ENCODE assay signal across 26 cellular contexts in the genomic region with DNA sequence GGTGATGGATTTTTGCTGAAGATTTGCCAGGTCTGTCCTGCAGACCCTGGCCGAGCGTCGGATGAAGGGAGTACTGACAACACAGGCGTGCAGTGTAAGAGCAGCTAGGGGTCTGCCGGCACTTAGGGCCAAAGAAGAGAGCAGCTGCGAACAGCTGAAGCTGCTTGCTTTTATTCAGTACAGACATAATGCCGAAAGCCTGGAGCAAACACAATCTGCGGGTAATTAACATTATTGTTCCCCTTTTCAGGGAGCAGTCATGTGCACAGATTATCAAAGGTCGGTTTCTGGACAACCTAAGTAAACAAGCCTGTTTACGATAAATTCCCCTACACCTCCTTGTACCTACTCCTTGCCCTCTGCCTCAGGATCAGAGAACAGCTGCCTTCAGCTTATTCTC. TPM values are rescaled to one million over a fixed set of nuclear protein-coding genes. Genes with fewer than 3 reads are reported as not detected.
DNase-seq lines count a peak whose midpoint lies in the region; ATAC-seq, FAIRE-seq and TF ChIP-seq lines count a peak whose summit lies in the region.
"Had no signal": no experiment of that assay in that cellular context is flagged by ENCODE, and none has a peak within 500 bp of the region (broad histone marks: within the 10 kb centered on the region; RNA-seq: fewer than 3 reads in every experiment).

No MANE protein-coding gene starts in this region.

- peak; percentile 28 for FAIRE-seq in HTR-8/SVneo (lab: Jason Lieb, UNC)

- no peak overlapping the region for H3K4me3 Mint-ChIP-seq in nephron
- H3K4me3 Mint-ChIP-seq: activated CD4-positive, alpha-beta memory T cell treated with anti-CD3 and anti-CD28 coated beads for 36 hours; activated T-cell treated with anti-CD3 and anti-CD28 coated beads, Interleukin-2, amount 50 U/mL, for 24 hours; dendritic cell treated with granulocyte-macrophage colony-stimulating factor and Interleukin-4, amounts not matched to agents 40 ng/mL and 50 ng/mL, for 4 days; immature natural killer cell had no signal

- no peak for ATAC-seq in GM21381 (IDR thresholded peaks at IDR 0.05; ENCODE audit: unreplicated experiment)
- ATAC-seq in HG03025 (IDR thresholded peaks at IDR 0.05; ENCODE audit: low FRiP score, unreplicated experiment), result no peak
- ATAC-seq: activated naive CD4-positive, alpha-beta T cell treated with anti-CD3 and anti-CD28 coated beads, Interleukin-2, amount 50 U/mL, for 72 hours had no signal

- POLR2A ChIA-PET in A673 (lab: Charles Lee; ENCODE audit: low non-redundant PET), result no interaction called here

- H3K9me3 Mint-ChIP-seq in nephron, result peaks cover 2% of the 10 kb centered on the region
- H3K9me3 Mint-ChIP-seq: activated CD4-positive, alpha-beta memory T cell treated with anti-CD3 and anti-CD28 coated beads for 36 hours; activated naive CD4-positive, alpha-beta T cell treated with anti-CD3 and anti-CD28 coated beads, Interleukin-2, amount 50 U/mL, for 72 hours; activated T-cell treated with anti-CD3 and anti-CD28 coated beads, Interleukin-2, amount 50 U/mL, for 24 hours; dendritic cell treated with granulocyte-macrophage colony-stimulating factor and Interleukin-4, amounts not matched to agents 40 ng/mL and 50 ng/mL, for 4 days had no signal

- no TSS peak for BruUV-seq in A673 (replicated peaks; lab: Mats Ljungman, UMichigan)

- no peak for TF ChIP-seq CTCF in nephron (IDR thresholded peaks at IDR 0.05; ENCODE audit: unreplicated experiment in 3 of 3)
- TF ChIP-seq CTCF in A673 (conservative IDR thresholded peaks at IDR 0.05; ENCODE audit: low read depth, low read length), result no peak

- H3K27me3 Mint-ChIP-seq in nephron (ENCODE audit: low read depth), result peaks cover 10% of the 10 kb centered on the region

- CTCF ChIA-PET in A673 (lab: Charles Lee), result no interaction called here

- H3K27me3 ChIP-seq in SJCRH30, result peaks cover 3% of the 10 kb centered on the region; the same call in 1 of the 2 replicates
- H3K27me3 ChIP-seq in A673 (replicated peaks; ENCODE audit: insufficient read depth, low read depth, low read length, poor library complexity), result no peaks in the 10 kb centered on the region
- H3K27me3 ChIP-seq: brain microvascular endothelial cell, Peyer's patch had no signal

- H3K36me3 ChIP-seq in SJCRH30 (no peaks in the 10 kb centered on the region), A673 (ENCODE audit: insufficient read depth, low read length, poor library complexity, severe bottlenecking) (no peaks in the 10 kb centered on the region)
- H3K36me3 ChIP-seq: brain microvascular endothelial cell, neutrophil, Peyer's patch, sigmoid colon had no signal

- peaks cover 45% of the 10 kb centered on the region for H3K4me1 Mint-ChIP-seq in nephron
- H3K4me1 Mint-ChIP-seq: immature natural killer cell had no signal

- H3K36me3 Mint-ChIP-seq in nephron (ENCODE audit: low read depth), result no peaks in the 10 kb centered on the region
- H3K36me3 Mint-ChIP-seq: activated CD4-positive, alpha-beta memory T cell treated with anti-CD3 and anti-CD28 coated beads for 36 hours; activated naive CD4-positive, alpha-beta T cell treated with anti-CD3 and anti-CD28 coated beads, Interleukin-2, amount 50 U/mL, for 72 hours; immature natural killer cell had no signal

- H3K27ac Mint-ChIP-seq in nephron, result peak overlapping the region; percentile 4 to 53 (median 31)
- H3K27ac Mint-ChIP-seq: activated CD4-positive, alpha-beta memory T cell treated with anti-CD3 and anti-CD28 coated beads for 36 hours; activated naive CD4-positive, alpha-beta T cell treated with anti-CD3 and anti-CD28 coated beads, Interleukin-2, amount 50 U/mL, for 72 hours; activated T-cell treated with anti-CD3 and anti-CD28 coated beads, Interleukin-2, amount 50 U/mL, for 24 hours; dendritic cell treated with granulocyte-macrophage colony-stimulating factor and Interleukin-4, amounts not matched to agents 40 ng/mL and 50 ng/mL, for 4 days; immature natural killer cell had no signal

- H3K27ac ChIP-seq in SJCRH30 (peak overlapping the region; percentile 22; the same call in 1 of the 2 replicates), A673 (ENCODE audit: low read depth, low read length, poor library complexity, severe bottlenecking) (no peak overlapping the region)
- H3K27ac ChIP-seq: brain microvascular endothelial cell, neutrophil, Peyer's patch, sigmoid colon had no signal

- peak; percentile 40 for DNase-seq in COR-L47 (lab: John Stamatoyannopoulos, UW)
- DNase-seq in HTR-8/SVneo (ENCODE audit: insufficient read length, low spot score), result no peak
- peak; percentile 57 to 74 for DNase-seq in SJCRH30
- DNase-seq in A673 (ENCODE audit: low spot score), result no peak
- no peak for DNase-seq in hippocampal formation (lab: John Stamatoyannopoulos, UW)
- DNase-seq: activated CD4-positive, alpha-beta memory T cell treated with anti-CD3 and anti-CD28 coated beads for 36 hours; activated T-cell treated with anti-CD3 and anti-CD28 coated beads, Interleukin-2, amount 50 U/mL, for 24 hours; AML-193; brain microvascular endothelial cell; DMS 273 treated with DMSO at 0.1 percent for 48 hours; immature natural killer cell; mammary epithelial cell; NCI-H510A; Peyer's patch; sigmoid colon; stimulated activated CD4-positive, alpha-beta T cell treated with anti-CD3 and anti-CD28 coated beads, Interleukin-4, amount 100 ng/mL, for 24 hours; stimulated activated CD8-positive, alpha-beta memory T cell treated with anti-CD3 and anti-CD28 coated beads, Interleukin-4, amount 100 ng/mL, for 48 hours had no signal

- peaks cover 25% of the 10 kb centered on the region for H3K4me1 ChIP-seq in SJCRH30
- H3K4me1 ChIP-seq in A673 (ENCODE audit: insufficient read depth, low read length, poor library complexity, severe bottlenecking), result peaks cover 15% of the 10 kb centered on the region
- H3K4me1 ChIP-seq: sigmoid colon had no signal

- H3K4me3 ChIP-seq in SJCRH30 (peak overlapping the region; percentile 44), A673 (ENCODE audit: low read depth, low read length, poor library complexity, severe bottlenecking) (no peak overlapping the region)
- H3K4me3 ChIP-seq: Peyer's patch, sigmoid colon had no signal

- H3K9me3 ChIP-seq in SJCRH30 (replicated peaks), result no peaks in the 10 kb centered on the region
- no peaks in the 10 kb centered on the region for H3K9me3 ChIP-seq in A673 (ENCODE audit: low read depth, low read length, poor library complexity, severe bottlenecking)
- H3K9me3 ChIP-seq: neutrophil, Peyer's patch, sigmoid colon had no signal

- intact Hi-C loops in A673 (cut with micrococcal nuclease; ENCODE audit: unreplicated experiment), result no loop called here

RNA-seq across cellular contexts. Expression of gene KRT23, which starts 12.0 kb away (rescaled TPM):
- not detected in 2 replicates for total RNA-seq in SJCRH30 (2014; rRNA removed; shearing (Covaris generic))
- total RNA-seq in A673 (2021), result not detected in 2 replicates
- total RNA-seq: activated CD4-positive, alpha-beta memory T cell treated with anti-CD3 and anti-CD28 coated beads for 36 hours; activated naive CD4-positive, alpha-beta T cell treated with anti-CD3 and anti-CD28 coated beads, Interleukin-2, amount 50 U/mL, for 72 hours; glomerular endothelial cell had no signal

RNA-seq across cellular contexts. Expression of gene KRT39, which starts 17.3 kb away (rescaled TPM):
- not detected in 2 replicates for total RNA-seq in SJCRH30 (2014; rRNA removed; shearing (Covaris generic))
- total RNA-seq in A673 (2021), result not detected in 2 replicates
- total RNA-seq: activated CD4-positive, alpha-beta memory T cell treated with anti-CD3 and anti-CD28 coated beads for 36 hours; activated naive CD4-positive, alpha-beta T cell treated with anti-CD3 and anti-CD28 coated beads, Interleukin-2, amount 50 U/mL, for 72 hours; epithelial cell of proximal tubule; glomerular endothelial cell; Peyer's patch; sigmoid colon; temporal lobe had no signal

RNA-seq across cellular contexts. Expression of gene KRT40, which starts 34.7 kb away (rescaled TPM):
- not detected in 2 replicates for total RNA-seq in SJCRH30 (2014; rRNA removed; shearing (Covaris generic))
- total RNA-seq in A673 (2021), result 0.98 and 1.1 TPM in 2 replicates
- total RNA-seq: activated CD4-positive, alpha-beta memory T cell treated with anti-CD3 and anti-CD28 coated beads for 36 hours; activated naive CD4-positive, alpha-beta T cell treated with anti-CD3 and anti-CD28 coated beads, Interleukin-2, amount 50 U/mL, for 72 hours; epithelial cell of proximal tubule; glomerular endothelial cell; sigmoid colon; temporal lobe had no signal

RNA-seq across cellular contexts. Expression of gene KRTAP3-3, which starts 44.6 kb away (rescaled TPM):
- not detected in 2 replicates for total RNA-seq in SJCRH30 (2014; rRNA removed; shearing (Covaris generic))
- not detected in 2 replicates for total RNA-seq in A673 (2021)
- total RNA-seq: activated CD4-positive, alpha-beta memory T cell treated with anti-CD3 and anti-CD28 coated beads for 36 hours; activated naive CD4-positive, alpha-beta T cell treated with anti-CD3 and anti-CD28 coated beads, Interleukin-2, amount 50 U/mL, for 72 hours; epithelial cell of proximal tubule; glomerular endothelial cell; mammary epithelial cell; Peyer's patch; sigmoid colon; temporal lobe had no signal

RNA-seq across cellular contexts. Expression of gene KRTAP3-2, which starts 50.3 kb away (rescaled TPM):
- not detected in 2 replicates for total RNA-seq in SJCRH30 (2014; rRNA removed; shearing (Covaris generic))
- not detected in 2 replicates for total RNA-seq in A673 (2021)
- total RNA-seq: activated CD4-positive, alpha-beta memory T cell treated with anti-CD3 and anti-CD28 coated beads for 36 hours; activated naive CD4-positive, alpha-beta T cell treated with anti-CD3 and anti-CD28 coated beads, Interleukin-2, amount 50 U/mL, for 72 hours; epithelial cell of proximal tubule; glomerular endothelial cell; mammary epithelial cell; Peyer's patch; sigmoid colon; temporal lobe had no signal

Comparison
In these comparisons a context has a peak if more than half of its experiments do, and no peak if none do; other contexts are left out.
1. DNase-seq: peak in COR-L47 (single experiment) and SJCRH30 (2 of 2); none in HTR-8/SVneo (single experiment), A673 (single experiment) and hippocampal formation (0 of 2).